15 cellular contexts compared by ENCODE assay signal in genomic region chr2:216880509-216881184, GRCh38. TPM values are rescaled to one million over a fixed set of nuclear protein-coding genes. Genes with fewer than 3 reads are reported as not detected.
DNase-seq lines count a peak whose midpoint lies in the region; ATAC-seq and TF ChIP-seq lines count a peak whose summit lies in the region.
"Had no signal": no experiment of that assay in that cellular context is flagged by ENCODE, and none has a peak within 500 bp of the region (broad histone marks: within the 10 kb centered on the region; RNA-seq: fewer than 3 reads in every experiment).

No MANE protein-coding gene starts in this region.

- no peaks in the 10 kb centered on the region for H3K9me3 ChIP-seq in right cardiac atrium (ENCODE audit: control insufficient read depth, low read length)
- H3K9me3 ChIP-seq in left ventricle myocardium inferior (replicated peaks): no peaks in the 10 kb centered on the region
- H3K9me3 ChIP-seq in mucosa of descending colon: no peaks in the 10 kb centered on the region
- no peaks in the 10 kb centered on the region for H3K9me3 ChIP-seq in vagina
- H3K9me3 ChIP-seq: BE2C had no signal

- H3K4me3 Mint-ChIP-seq in activated naive CD8-positive, alpha-beta T cell treated with anti-CD3 and anti-CD28 coated beads, Interleukin-2, amount 50 U/mL, for 24 hours: no peak overlapping the region

- peak overlapping the region; percentile 67 for H3K27ac Mint-ChIP-seq in activated naive CD8-positive, alpha-beta T cell treated with anti-CD3 and anti-CD28 coated beads, Interleukin-2, amount 50 U/mL, for 24 hours

- H3K36me3 ChIP-seq in left ventricle myocardium inferior: no peaks in the 10 kb centered on the region
- H3K36me3 ChIP-seq in mucosa of descending colon (ENCODE audit: low read depth): no peaks in the 10 kb centered on the region
- H3K36me3 ChIP-seq in vagina: no peaks in the 10 kb centered on the region
- H3K36me3 ChIP-seq: BE2C had no signal

- no peaks in the 10 kb centered on the region for H3K9me3 Mint-ChIP-seq in activated naive CD8-positive, alpha-beta T cell treated with anti-CD3 and anti-CD28 coated beads, Interleukin-2, amount 50 U/mL, for 24 hours

- H3K4me3 ChIP-seq in right cardiac atrium (ENCODE audit: low read length) (no peak overlapping the region), left ventricle myocardium inferior (no peak overlapping the region), mucosa of descending colon (no peak overlapping the region), vagina (no peak overlapping the region)

- no peak for TF ChIP-seq POLR2A in vagina (IDR thresholded peaks at IDR 0.05)

- no peaks in the 10 kb centered on the region for H3K27me3 Mint-ChIP-seq in activated naive CD8-positive, alpha-beta T cell treated with anti-CD3 and anti-CD28 coated beads, Interleukin-2, amount 50 U/mL, for 24 hours

- H3K27me3 ChIP-seq in right cardiac atrium (ENCODE audit: control insufficient read depth, insufficient read depth) (no peaks in the 10 kb centered on the region), left ventricle myocardium inferior (ENCODE audit: low read depth) (no peaks in the 10 kb centered on the region), vagina (no peaks in the 10 kb centered on the region)
- H3K27me3 ChIP-seq: BE2C had no signal

- H3K27ac ChIP-seq in right cardiac atrium (ENCODE audit: low read length) (no peak overlapping the region), left ventricle myocardium inferior (replicated peaks) (no peak overlapping the region), vagina (peak overlapping the region; percentile 5)

- H3K4me1 ChIP-seq in right cardiac atrium (ENCODE audit: control insufficient read depth, insufficient read depth, low read length) (peaks cover 6% of the 10 kb centered on the region), left ventricle myocardium inferior (peaks cover 22% of the 10 kb centered on the region), mucosa of descending colon (ENCODE audit: low read depth) (no peaks in the 10 kb centered on the region), vagina (no peaks in the 10 kb centered on the region)

- no peaks in the 10 kb centered on the region for H3K36me3 Mint-ChIP-seq in activated naive CD8-positive, alpha-beta T cell treated with anti-CD3 and anti-CD28 coated beads, Interleukin-2, amount 50 U/mL, for 24 hours (ENCODE audit: low read depth)

- intact Hi-C loops in right cardiac atrium (cut with DNase I): no loop called here
- intact Hi-C loops in left ventricle myocardium inferior (cut with micrococcal nuclease): no loop called here
- intact Hi-C loops in mucosa of descending colon (cut with DNase I, micrococcal nuclease): no loop called here
- intact Hi-C loops in vagina (cut with DNase I): no loop called here

- DNase-seq in right cardiac atrium: peak in 1 of 3 donors; percentile 22
- no peak for DNase-seq in left ventricle myocardium inferior
- DNase-seq in activated naive CD8-positive, alpha-beta T cell treated with anti-CD3 and anti-CD28 coated beads, Interleukin-2, amount 50 U/mL, for 24 hours: peak; percentile 7
- peak in 2 of 3 donors; percentile 25 to 30 for DNase-seq in mucosa of descending colon
- no peak for DNase-seq in vagina (ENCODE audit: extremely low spot score in 2 of 2)
- DNase-seq in GDM1 (lab: John Stamatoyannopoulos, UW): no peak
- DNase-seq in NAMALWA (ENCODE audit: low spot score): no peak
- DNase-seq: activated T-cell treated with anti-CD3 and anti-CD28 coated beads for 4 hours, BE2C, left ventricle myocardium superior, NCI-H1436, posterior cingulate gyrus had no signal

- peaks cover 10% of the 10 kb centered on the region for H3K4me1 Mint-ChIP-seq in activated naive CD8-positive, alpha-beta T cell treated with anti-CD3 and anti-CD28 coated beads, Interleukin-2, amount 50 U/mL, for 24 hours

- TF ChIP-seq CTCF in left ventricle myocardium inferior (IDR thresholded peaks at IDR 0.05; ENCODE audit: borderline replicate concordance): no peak
- TF ChIP-seq CTCF in mucosa of descending colon (IDR thresholded peaks at IDR 0.05): no peak
- no peak for TF ChIP-seq CTCF in vagina (IDR thresholded peaks at IDR 0.05)

- WGBS in right cardiac atrium: 70% methylated on average over 7 of the region's 7 CpGs

- ATAC-seq in right cardiac atrium (peak; percentile 13 to 23), mucosa of descending colon (peak; percentile 39), GM19351 (IDR thresholded peaks at IDR 0.05; ENCODE audit: unreplicated experiment) (no peak)
- ATAC-seq in activated naive CD8-positive, alpha-beta T cell treated with anti-CD3 and anti-CD28 coated beads, Interleukin-2, amount 50 U/mL, for 24 hours: peak; percentile 31
- ATAC-seq: left ventricle myocardium superior had no signal

RNA-seq across cellular contexts. Expression of gene TNP1, which starts 20.8 kb away (rescaled TPM):
- total RNA-seq in right cardiac atrium (not detected), left ventricle myocardium inferior (not detected), mucosa of descending colon (not detected), vagina (not detected)
- polyA plus RNA-seq in right cardiac atrium: not detected
- total RNA-seq: glomerular endothelial cell, left ventricle myocardium superior, temporal lobe had no signal

Comparison
In these comparisons a context has a peak if more than half of its experiments do, and no peak if none do; other contexts are left out.
1. DNase-seq: peak in activated naive CD8-positive, alpha-beta T cell treated with anti-CD3 and anti-CD28 coated beads, Interleukin-2, amount 50 U/mL, for 24 hours (single experiment) and mucosa of descending colon (2 of 3); none in left ventricle myocardium inferior (single experiment), vagina (0 of 2), GDM1 (single experiment) and NAMALWA (single experiment).